17 cellular contexts compared by ENCODE assay signal in genomic region chr14:34911209-34912150, GRCh38. TPM values are rescaled to one million over a fixed set of nuclear protein-coding genes. Genes with fewer than 3 reads are reported as not detected.
DNase-seq lines count a peak whose midpoint lies in the region; ATAC-seq and TF ChIP-seq lines count a peak whose summit lies in the region.
"Had no signal": no experiment of that assay in that cellular context is flagged by ENCODE, and none has a peak within 500 bp of the region (broad histone marks: within the 10 kb centered on the region; RNA-seq: fewer than 3 reads in every experiment).

No MANE protein-coding gene starts in this region.

- H3K4me3 Mint-ChIP-seq in HFFc6, result no peak overlapping the region
- H3K4me3 Mint-ChIP-seq: activated naive CD8-positive, alpha-beta T cell; B cell; dendritic cell treated with granulocyte-macrophage colony-stimulating factor and Interleukin-4, amounts not matched to agents 40 ng/mL and 50 ng/mL, for 4 days had no signal

- no peaks in the 10 kb centered on the region for H3K36me3 ChIP-seq in kidney epithelial cell (ENCODE audit: control insufficient read depth, insufficient read depth, low read length)
- H3K36me3 ChIP-seq: upper lobe of right lung, WERI-Rb-1 had no signal

- H3K4me1 Mint-ChIP-seq in HFFc6 (ENCODE audit: low read depth), result peaks cover 12% of the 10 kb centered on the region

- no peaks in the 10 kb centered on the region for H3K27me3 ChIP-seq in kidney epithelial cell (ENCODE audit: control insufficient read depth, insufficient read depth, low read length)
- H3K27me3 ChIP-seq: upper lobe of right lung had no signal

- H3K4me3 ChIP-seq in kidney epithelial cell (ENCODE audit: low read depth, low read length), result no peak overlapping the region
- H3K4me3 ChIP-seq: upper lobe of right lung had no signal

- no peaks in the 10 kb centered on the region; the same call in 1 of the 2 replicates for H3K27me3 Mint-ChIP-seq in HFFc6 (ENCODE audit: insufficient read depth)
- H3K27me3 Mint-ChIP-seq: activated naive CD8-positive, alpha-beta T cell; B cell; dendritic cell treated with granulocyte-macrophage colony-stimulating factor and Interleukin-4, amounts not matched to agents 40 ng/mL and 50 ng/mL, for 4 days had no signal

- DNase-seq in AG08395 (ENCODE audit: low spot score), result peak; percentile 54
- DNase-seq in HFFc6, result peak; percentile 55
- DNase-seq in amniotic epithelial cell (ENCODE audit: low read depth), result peak; percentile 85
- peak; percentile 7 for DNase-seq in kidney epithelial cell (ENCODE audit: low read depth)
- no peak for DNase-seq in cerebellar cortex (ENCODE audit: low spot score)
- no peak for DNase-seq in GOT3 (lab: John Stamatoyannopoulos, UW)
- DNase-seq: activated CD8-positive, alpha-beta memory T cell treated with anti-CD3 and anti-CD28 coated beads, Interleukin-2, amount 50 U/mL, for 4 hours; NCI-H2029; NK-92 treated with Interleukin-12 subunit alpha and Interleukin-12 subunit beta, amount 100 ng/mL, for 24 hours; stimulated activated CD4-positive, alpha-beta T cell treated with anti-CD3 and anti-CD28 coated beads, Interleukin-1b, Interleukin-23, amount 100 ng/mL, for 48 hours; upper lobe of right lung; WERI-Rb-1 had no signal

- peak overlapping the region; percentile 13; the same call in 1 of the 2 replicates for H3K27ac Mint-ChIP-seq in HFFc6
- H3K27ac Mint-ChIP-seq: activated naive CD8-positive, alpha-beta T cell; B cell; dendritic cell treated with granulocyte-macrophage colony-stimulating factor and Interleukin-4, amounts not matched to agents 40 ng/mL and 50 ng/mL, for 4 days had no signal

- H3K36me3 Mint-ChIP-seq in HFFc6 (ENCODE audit: low read depth), result no peaks in the 10 kb centered on the region
- H3K36me3 Mint-ChIP-seq: activated naive CD8-positive, alpha-beta T cell had no signal

- TF ChIP-seq CTCF in HFFc6 (IDR thresholded peaks at IDR 0.05), result no peak
- no peak for TF ChIP-seq CTCF in kidney epithelial cell (IDR thresholded peaks at IDR 0.05; ENCODE audit: insufficient read depth, low read length, poor library complexity, severe bottlenecking)

- no peaks in the 10 kb centered on the region for H3K9me3 Mint-ChIP-seq in HFFc6
- H3K9me3 Mint-ChIP-seq: dendritic cell treated with granulocyte-macrophage colony-stimulating factor and Interleukin-4, amounts not matched to agents 40 ng/mL and 50 ng/mL, for 4 days had no signal

- ATAC-seq in GM18861 (IDR thresholded peaks at IDR 0.05; ENCODE audit: unreplicated experiment) (no peak), GM19324 (IDR thresholded peaks at IDR 0.05; ENCODE audit: low FRiP score, unreplicated experiment) (no peak)
- ATAC-seq: upper lobe of right lung had no signal

RNA-seq across cellular contexts. Expression of gene BAZ1A, which starts 36.3 kb away (rescaled TPM):
- total RNA-seq in HFFc6 (2021; fragmentation: NEBNext Ultra II Directional; extraction: Animal tissue kit (Norgen Biotek cat#: 25700)), result 10 to 100 TPM; 23.1 to 29.5 (median 26.6) TPM
- 36.1 and 44.2 TPM in 2 replicates for total RNA-seq in kidney epithelial cell

Comparison
In these comparisons a context has a peak if more than half of its experiments do, and no peak if none do; other contexts are left out.
1. DNase-seq: peak in AG08395 (single experiment), HFFc6 (single experiment), amniotic epithelial cell (single experiment) and kidney epithelial cell (single experiment); none in cerebellar cortex (single experiment) and GOT3 (single experiment).